9 cellular contexts compared by ENCODE assay signal in genomic region chr11:120013325-120014250, GRCh38.
DNase-seq lines count a peak whose midpoint lies in the region; ATAC-seq, FAIRE-seq and TF ChIP-seq lines count a peak whose summit lies in the region.
"Had no signal": no experiment of that assay in that cellular context is flagged by ENCODE, and none has a peak within 500 bp of the region (broad histone marks: within the 10 kb centered on the region; RNA-seq: fewer than 3 reads in every experiment).

No MANE protein-coding gene starts in this region.

- H3K79me2 ChIP-seq in H1 (ENCODE audit: control insufficient read depth in 1 of 2, insufficient read depth in 2 of 2, low read length in 2 of 2): no peaks in the 10 kb centered on the region

- peaks cover 0 to 5% (median under 1%) of the 10 kb centered on the region in 4 experiments; a peak in 3 of 7 replicates for H3K27me3 ChIP-seq in H1 (replicated peaks in 1 of 4; ENCODE audit: control insufficient read depth in 3 of 4, extremely low read depth in 1 of 4, insufficient read depth in 3 of 4, low read length in 3 of 4)

- no peak overlapping the region for H3K14ac ChIP-seq in H1 (ENCODE audit: insufficient read length)

- H3K9me3 Mint-ChIP-seq in activated naive CD4-positive, alpha-beta T cell treated with anti-CD3 and anti-CD28 coated beads, Interleukin-2, amount 50 U/mL, for 72 hours: no peaks in the 10 kb centered on the region
- H3K9me3 Mint-ChIP-seq: dendritic cell treated with granulocyte-macrophage colony-stimulating factor and Interleukin-4, amounts not matched to agents 40 ng/mL and 50 ng/mL, for 4 days had no signal

- 0 out of 2 replicates have a peak overlapping the region, but pooled peaks have one; percentile 8 for H2BK5ac ChIP-seq in H1 (ENCODE audit: low read depth, low read length)

- H2BK15ac ChIP-seq in H1 (ENCODE audit: low read length): 0 out of 2 replicates have a peak overlapping the region, but pooled peaks have one; percentile 18

- H3K4me2 ChIP-seq in H1 (ENCODE audit: insufficient read depth in 1 of 2, low read depth in 2 of 2, low read length in 2 of 2): peak overlapping the region in 1 of 2 experiments; percentile 15; a peak in 1 of 4 replicates

- H3K9me3 ChIP-seq in H1 (ENCODE audit: insufficient read depth in 2 of 2, low read depth in 1 of 2, low read length in 1 of 2): no peaks in the 10 kb centered on the region

- no peak for TF ChIP-seq POLR2A in H1 (IDR thresholded peaks at IDR 0.05; ENCODE audit: control extremely low read depth in 1 of 2, low read depth in 2 of 2, low read length in 2 of 2)

- no peak overlapping the region for H4K8ac ChIP-seq in H1 (ENCODE audit: extremely low read depth, insufficient read depth, low read length)

- H3K56ac ChIP-seq in H1 (replicated peaks; ENCODE audit: insufficient read length, low read depth, low read length): no peak overlapping the region

- H2BK12ac ChIP-seq in H1 (ENCODE audit: low read depth, low read length): peak overlapping the region; percentile 53; the same call in 1 of the 2 replicates

- DNase-seq in activated naive CD4-positive, alpha-beta T cell treated with anti-CD3 and anti-CD28 coated beads, Interleukin-2, amount 50 U/mL, for 72 hours (ENCODE audit: low spot score in 2 of 2): no peak
- no peak for DNase-seq in activated naive CD4-positive, alpha-beta T cell treated with Interleukin-2 at 50 U/mL for 16 hours
- DNase-seq in NCI-H774 (lab: John Stamatoyannopoulos, UW): peak; percentile 24
- peak; percentile 81 to 89 for DNase-seq in H1 (ENCODE audit: low read depth in 1 of 2, low spot score in 2 of 2)
- peak; percentile 72 for DNase-seq in midbrain (lab: John Stamatoyannopoulos, UW)
- no peak for DNase-seq in activated CD4-positive, CD25-positive, alpha-beta regulatory T cell treated with anti-CD3 and anti-CD28 coated beads, Interleukin-2, amount 50 U/mL, for 72 hours
- no peak for DNase-seq in activated CD4-positive, alpha-beta T cell treated with anti-CD3 and anti-CD28 coated beads, Interleukin-2, amount 50 U/mL, for 4 hours

- FAIRE-seq in H1 (lab: Jason Lieb, UNC): no peak

- H4K5ac ChIP-seq in H1 (ENCODE audit: insufficient read length, low read depth, low read length): no peak overlapping the region

- CTCF ChIA-PET in H1 (lab: Charles Lee; ENCODE audit: partially characterized antibody): interaction anchor here (0.6 to 10.0 kb wide), 51 partner anchors 10 to 370 kb away, joined by 3 to 146 read pairs (median 4); no protein-coding TSS in a partner anchor

- H3K36me3 ChIP-seq in H1 (ENCODE audit: control insufficient read depth in 2 of 4, insufficient read depth in 4 of 4, low read length in 3 of 4): no peaks in the 10 kb centered on the region

- no peak overlapping the region for H3K27ac ChIP-seq in H1 (ENCODE audit: low read depth, low read length)

- TF ChIP-seq CTCF in H1 (IDR thresholded peaks at IDR 0.05; ENCODE audit: control extremely low read depth in 1 of 3, insufficient read depth in 1 of 3, low read depth in 1 of 3, low read length in 3 of 3): peak; percentile 92 to 96 (median 93)

- no peaks in the 10 kb centered on the region for H3K36me3 Mint-ChIP-seq in activated naive CD4-positive, alpha-beta T cell treated with anti-CD3 and anti-CD28 coated beads, Interleukin-2, amount 50 U/mL, for 72 hours

- no peak overlapping the region for H2BK120ac ChIP-seq in H1 (replicated peaks; ENCODE audit: low read depth, low read length)

- peaks cover 8 to 24% (median 14%) of the 10 kb centered on the region in 4 experiments for H3K4me1 ChIP-seq in H1 (replicated peaks in 1 of 4; ENCODE audit: control insufficient read depth in 3 of 4, insufficient read depth in 4 of 4, low read length in 3 of 4)

- ATAC-seq in activated naive CD4-positive, alpha-beta T cell treated with anti-CD3 and anti-CD28 coated beads, Interleukin-2, amount 50 U/mL, for 72 hours: peak; percentile 33 to 47
- ATAC-seq in GM19463 (IDR thresholded peaks at IDR 0.05; ENCODE audit: unreplicated experiment): no peak

- 0 out of 2 replicates have a peak overlapping the region, but pooled peaks have one; percentile 40 for H3K18ac ChIP-seq in H1 (ENCODE audit: extremely low read depth, low read length)

- H3K23me2 ChIP-seq in H1 (ENCODE audit: low read depth, low read length): no peaks in the 10 kb centered on the region; the same call in 1 of the 2 replicates

- POLR2A ChIA-PET in H1 (lab: Charles Lee; ENCODE audit: partially characterized antibody): interaction anchor here (1.0 to 1.2 kb wide), 3 partner anchors 10 to 223 kb away, joined by 3 to 4 read pairs (median 3); no protein-coding TSS in a partner anchor

- peak overlapping the region; percentile 21; the same call in 1 of the 2 replicates for H2BK20ac ChIP-seq in H1 (ENCODE audit: low read length)

- no peak overlapping the region for H3K4ac ChIP-seq in H1 (replicated peaks; ENCODE audit: insufficient read length, low read depth, low read length)

- H2AFZ ChIP-seq in H1 (ENCODE audit: low read length): no peak overlapping the region

- 46% methylated on average over 23 of the region's 28 CpGs; no CpG with 5 or more reads in 1 of the 2 experiments for WGBS in H1 (ENCODE audit: extremely low coverage in 1 of 2, insufficient coverage in 1 of 2, insufficient read length in 1 of 2, insufficient replicate concordance in 2 of 2, low coverage in 1 of 2, low lambda C conversion rate in 2 of 2, missing lambda C conversion rate in 1 of 2), 2 experiments

- H3K9ac ChIP-seq in H1 (replicated peaks in 1 of 4; ENCODE audit: extremely low read depth in 1 of 4, low read depth in 3 of 4, low read length in 3 of 4): no peak overlapping the region

- peak in 1 of 2 experiments; percentile 40; a peak in 1 of 3 replicates for TF ChIP-seq EP300 in H1 (IDR thresholded peaks at IDR 0.05; ENCODE audit: borderline replicate concordance in 1 of 2, low read depth in 2 of 2, low read length in 2 of 2)

- no peak overlapping the region for H3K27ac Mint-ChIP-seq in activated naive CD4-positive, alpha-beta T cell treated with anti-CD3 and anti-CD28 coated beads, Interleukin-2, amount 50 U/mL, for 72 hours
- H3K27ac Mint-ChIP-seq: dendritic cell treated with granulocyte-macrophage colony-stimulating factor and Interleukin-4, amounts not matched to agents 40 ng/mL and 50 ng/mL, for 4 days had no signal

- no peaks in the 10 kb centered on the region for H4K20me1 ChIP-seq in H1 (replicated peaks in 1 of 2; ENCODE audit: control insufficient read depth in 1 of 2, insufficient read depth in 2 of 2, low read length in 2 of 2)

- 0 out of 2 replicates have a peak overlapping the region, but pooled peaks have one; percentile 14 for H2AK5ac ChIP-seq in H1 (ENCODE audit: low read depth, low read length)

- no peak overlapping the region for H3K23ac ChIP-seq in H1 (ENCODE audit: insufficient read length)

- peak overlapping the region in 1 of 4 experiments; percentile 34; a peak in 2 of 8 replicates for H3K4me3 ChIP-seq in H1 (ENCODE audit: extremely low read depth in 1 of 4, insufficient read depth in 2 of 4, low read depth in 3 of 4, low read length in 4 of 4)

- no peaks in the 10 kb centered on the region for H3K79me1 ChIP-seq in H1 (ENCODE audit: low read depth, low read length)

- peak; percentile 89 to 94 for TF ChIP-seq RAD21 in H1 (IDR thresholded peaks at IDR 0.05 in 1 of 2, conservative IDR thresholded peaks at IDR 0.05 in 1 of 2; ENCODE audit: low read depth in 2 of 2, low read length in 2 of 2)

- peak overlapping the region; percentile 61 for H4K91ac ChIP-seq in H1 (replicated peaks; ENCODE audit: insufficient read length, low read length)

TF ChIP-seq in H1, 55 proteins besides CTCF, POLR2A, EP300 and RAD21:
- TF ChIP-seq KDM1A (IDR thresholded peaks at IDR 0.05; ENCODE audit: borderline replicate concordance, low read length) (peak; percentile 23; the same call in 1 of the 2 replicates), SIN3A (conservative IDR thresholded peaks at IDR 0.05 in 1 of 2, IDR thresholded peaks at IDR 0.05 in 1 of 2; ENCODE audit: low read depth in 1 of 2, low read length in 2 of 2) (0 out of 4 replicates have a peak, but pooled peaks of 1 of the 2 experiments have one; percentile 42), SRF (IDR thresholded peaks at IDR 0.05; ENCODE audit: low read depth, low read length) (0 out of 2 replicates have a peak, but pooled peaks have one; percentile 38), TCF12 (IDR thresholded peaks at IDR 0.05; ENCODE audit: low read depth, low read length) (0 out of 2 replicates have a peak, but pooled peaks have one; percentile 36), NANOG (IDR thresholded peaks at IDR 0.05; ENCODE audit: insufficient read depth, low read depth, low read length, poor library complexity, severe bottlenecking) (no peak), TAF1 (IDR thresholded peaks at IDR 0.05; ENCODE audit: low read depth, low read length) (no peak), MAX (IDR thresholded peaks at IDR 0.05) (0 out of 2 replicates have a peak, but pooled peaks have one; percentile 25), POLR2AphosphoS5 (IDR thresholded peaks at IDR 0.05; ENCODE audit: low read depth, low read length) (no peak), MAFK (IDR thresholded peaks at IDR 0.05; ENCODE audit: low read depth, low read length) (peak; percentile 65; the same call in 1 of the 2 replicates), TEAD4 (IDR thresholded peaks at IDR 0.05; ENCODE audit: low read depth, low read length) (0 out of 2 replicates have a peak, but pooled peaks have one; percentile 32)
- TF ChIP-seq, protein P1, sequence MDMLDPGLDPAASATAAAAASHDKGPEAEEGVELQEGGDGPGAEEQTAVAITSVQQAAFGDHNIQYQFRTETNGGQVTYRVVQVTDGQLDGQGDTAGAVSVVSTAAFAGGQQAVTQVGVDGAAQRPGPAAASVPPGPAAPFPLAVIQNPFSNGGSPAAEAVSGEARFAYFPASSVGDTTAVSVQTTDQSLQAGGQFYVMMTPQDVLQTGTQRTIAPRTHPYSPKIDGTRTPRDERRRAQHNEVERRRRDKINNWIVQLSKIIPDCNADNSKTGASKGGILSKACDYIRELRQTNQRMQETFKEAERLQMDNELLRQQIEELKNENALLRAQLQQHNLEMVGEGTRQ (IDR thresholded peaks at IDR 0.05; ENCODE audit: low read length): no peak

Comparison
In these comparisons a context has a peak if more than half of its experiments do, and no peak if none do; other contexts are left out.
1. DNase-seq: peak in NCI-H774 (single experiment), H1 (2 of 2) and midbrain (single experiment); none in activated naive CD4-positive, alpha-beta T cell treated with anti-CD3 and anti-CD28 coated beads, Interleukin-2, amount 50 U/mL, for 72 hours (0 of 2), activated naive CD4-positive, alpha-beta T cell treated with Interleukin-2 at 50 U/mL for 16 hours (single experiment), activated CD4-positive, CD25-positive, alpha-beta regulatory T cell treated with anti-CD3 and anti-CD28 coated beads, Interleukin-2, amount 50 U/mL, for 72 hours (single experiment) and activated CD4-positive, alpha-beta T cell treated with anti-CD3 and anti-CD28 coated beads, Interleukin-2, amount 50 U/mL, for 4 hours (0 of 2).